Comparison of ENCODE assay signal across 26 cellular contexts in the genomic region with DNA sequence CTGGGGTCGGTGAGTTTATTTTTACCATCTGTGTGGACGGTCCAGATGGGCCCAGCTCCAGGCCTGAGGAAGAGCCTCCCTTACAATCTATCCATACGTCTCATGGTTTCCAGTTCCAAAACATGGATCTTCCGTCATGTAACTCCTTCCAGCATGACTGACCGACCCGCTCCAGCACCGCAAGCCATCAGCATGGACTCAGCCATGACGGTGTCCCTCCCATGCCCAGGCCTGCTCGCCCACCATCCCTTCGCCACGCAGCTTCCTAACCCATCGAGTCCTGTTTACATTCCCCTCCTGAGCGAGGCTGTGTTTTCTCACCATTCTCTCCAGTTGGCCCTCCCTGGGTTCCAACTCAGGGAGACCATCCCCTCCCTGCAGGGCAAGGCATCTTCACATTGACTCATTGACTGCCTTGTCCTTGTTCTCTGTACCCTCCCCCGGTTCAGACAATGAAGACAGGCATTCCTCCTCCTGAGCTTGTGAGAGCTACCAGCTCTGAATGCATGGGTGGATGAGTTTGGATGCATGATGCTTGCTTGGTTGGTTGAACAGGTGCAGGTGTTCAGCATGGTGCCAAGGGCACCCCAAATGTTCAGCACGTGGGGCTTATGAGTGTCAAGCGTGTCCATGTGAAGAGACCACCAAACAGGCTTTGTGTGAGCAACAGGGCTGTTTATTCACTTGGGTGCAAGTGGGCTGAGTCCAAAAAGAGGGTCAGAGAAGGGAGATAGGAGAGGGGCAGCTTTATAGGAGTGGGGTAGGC.
DNase-seq lines count a peak whose midpoint lies in the region; ATAC-seq, FAIRE-seq and TF ChIP-seq lines count a peak whose summit lies in the region.
"Had no signal": no experiment of that assay in that cellular context is flagged by ENCODE, and none has a peak within 500 bp of the region (broad histone marks: within the 10 kb centered on the region; RNA-seq: fewer than 3 reads in every experiment).

No MANE protein-coding gene starts in this region.

- POLR2A ChIA-PET in HepG2 (lab: Yijun Ruan, JAX) = no interaction called here

- H3K4me1 Mint-ChIP-seq in H9 (peaks cover 25% of the 10 kb centered on the region in 2 experiments), progenitor cell of endocrine pancreas (ENCODE audit: low read depth) (peaks cover 37% of the 10 kb centered on the region)
- H3K4me1 Mint-ChIP-seq: activated naive CD8-positive, alpha-beta T cell treated with anti-CD3 and anti-CD28 coated beads, Interleukin-2, amount 50 U/mL, for 24 hours; T-helper 17 cell had no signal

- H3K4me2 ChIP-seq in H9 (ENCODE audit: insufficient read depth, insufficient read length, low read length) (no peak overlapping the region), HepG2 (ENCODE audit: low read depth, low read length) (no peak overlapping the region)
- H3K4me2 ChIP-seq: BLaER1, SK-N-SH had no signal

- H3K79me2 ChIP-seq in H9 (ENCODE audit: insufficient read depth, low read length) (no peaks in the 10 kb centered on the region), HepG2 (ENCODE audit: insufficient read depth, low read length) (no peaks in the 10 kb centered on the region)

- H4K5ac ChIP-seq in H9 (ENCODE audit: insufficient read length, low read depth, low read length) = no peak overlapping the region

- no peak overlapping the region for H4K91ac ChIP-seq in H9 (ENCODE audit: insufficient read length, low read depth, low read length)

- peak overlapping the region in 1 of 3 experiments; percentile 71; a peak in 3 of 7 replicates for H3K27ac Mint-ChIP-seq in H9
- peak overlapping the region; percentile 96 for H3K27ac Mint-ChIP-seq in progenitor cell of endocrine pancreas
- H3K27ac Mint-ChIP-seq: activated CD8-positive, alpha-beta T cell treated with anti-CD3 and anti-CD28 coated beads for 36 hours; activated naive CD8-positive, alpha-beta T cell treated with anti-CD3 and anti-CD28 coated beads, Interleukin-2, amount 50 U/mL, for 24 hours; T-helper 17 cell had no signal

- no peak overlapping the region for H3K23ac ChIP-seq in H9 (ENCODE audit: insufficient read length, low read depth, low read length)

- no peak overlapping the region for H2BK5ac ChIP-seq in H9 (ENCODE audit: insufficient read length, low read length)

- H3K56ac ChIP-seq in H9 (ENCODE audit: insufficient read length, low read depth, low read length) = no peak overlapping the region

- H3K9ac ChIP-seq in H9 (ENCODE audit: extremely low read depth, insufficient read length, low read length) (no peak overlapping the region), HepG2 (ENCODE audit: insufficient read depth, low read depth, low read length) (no peak overlapping the region)
- H3K9ac ChIP-seq: BLaER1, SK-N-SH had no signal

- no peak overlapping the region for H3K18ac ChIP-seq in H9 (ENCODE audit: insufficient read length, low read depth, low read length)

- no peaks in the 10 kb centered on the region for H3K9me3 ChIP-seq in H9 (ENCODE audit: control insufficient read depth, low read depth, low read length)
- no peaks in the 10 kb centered on the region for H3K9me3 ChIP-seq in HepG2 (ENCODE audit: low read length)
- H3K9me3 ChIP-seq: BLaER1, SK-N-SH, tibial nerve had no signal

- peak; percentile 21 for DNase-seq in H9
- DNase-seq in ecto neural progenitor cell (ENCODE audit: low spot score) = peak; percentile 38
- no peak for DNase-seq in HepG2 (ENCODE audit: low spot score)
- DNase-seq in progenitor cell of endocrine pancreas (ENCODE audit: low spot score, unreplicated experiment) = no peak
- no peak for DNase-seq in NCI-H187 treated with DMSO at 0.1 percent for 48 hours (lab: John Stamatoyannopoulos, UW)
- DNase-seq in DMS153 treated with DMSO at 0.1 percent for 48 hours (lab: John Stamatoyannopoulos, UW; ENCODE audit: unreplicated experiment) = no peak
- DNase-seq in substantia nigra (lab: John Stamatoyannopoulos, UW) = no peak
- DNase-seq: activated CD8-positive, alpha-beta T cell treated with anti-CD3 and anti-CD28 coated beads for 36 hours; activated gamma-delta T cell treated with Interleukin-2 at 50 U/mL for 16 hours; activated naive CD8-positive, alpha-beta T cell treated with anti-CD3 and anti-CD28 coated beads, Interleukin-2, amount 50 U/mL, for 24 hours; activated T-cell treated with anti-CD3 and anti-CD28 coated beads for 4 hours; cerebellar nuclear complex; dorsolateral prefrontal cortex; HCEC 1CT; NCI-H1436; NCI-H82; occipital lobe; SK-N-SH; small intestine; stimulated activated CD4-positive, alpha-beta T cell treated with anti-CD3 and anti-CD28 coated beads, Interleukin-1b, Interleukin-23, amount 100 ng/mL, for 48 hours; stimulated activated CD8-positive, alpha-beta memory T cell treated with anti-CD3 and anti-CD28 coated beads, Interleukin-4, amount 100 ng/mL, for 48 hours; T-helper 17 cell had no signal

- H3K4me3 ChIP-seq in HepG2 (replicated peaks in 1 of 3; ENCODE audit: insufficient read depth in 1 of 3, low read depth in 2 of 3, low read length in 3 of 3) = no peak overlapping the region
- H3K4me3 ChIP-seq: BLaER1, dorsolateral prefrontal cortex, tibial nerve had no signal

- no peaks in the 10 kb centered on the region for H3K36me3 ChIP-seq in HepG2 (replicated peaks in 1 of 2; ENCODE audit: control insufficient read depth in 1 of 2, insufficient read depth in 2 of 2, low read length in 2 of 2)
- H3K36me3 ChIP-seq: BLaER1, tibial nerve had no signal

- no peaks in the 10 kb centered on the region for H4K20me1 ChIP-seq in H9 (ENCODE audit: control insufficient read depth, insufficient read depth, insufficient read length)
- H4K20me1 ChIP-seq in HepG2 (ENCODE audit: insufficient read depth, low read length) = no peaks in the 10 kb centered on the region
- H4K20me1 ChIP-seq: BLaER1 had no signal

- H3K4me3 Mint-ChIP-seq in H9 = no peak overlapping the region
- H3K4me3 Mint-ChIP-seq in progenitor cell of endocrine pancreas (ENCODE audit: low read depth) = no peak overlapping the region
- H3K4me3 Mint-ChIP-seq: activated CD8-positive, alpha-beta T cell treated with anti-CD3 and anti-CD28 coated beads for 36 hours; activated naive CD8-positive, alpha-beta T cell treated with anti-CD3 and anti-CD28 coated beads, Interleukin-2, amount 50 U/mL, for 24 hours; T-helper 17 cell had no signal

- CTCF ChIA-PET in HepG2 (lab: Yijun Ruan, JAX; ENCODE audit: low intra/inter-chr PET ratio, low total read pairs) = no interaction called here

- no peak for FAIRE-seq in HepG2 (lab: Jason Lieb, UNC)
- FAIRE-seq: GM18507, HTR-8/SVneo, small intestine had no signal

- H3K23me2 ChIP-seq in H9 (ENCODE audit: insufficient read length, low read depth, low read length, poor library complexity, severe bottlenecking) = no peaks in the 10 kb centered on the region

- no peak overlapping the region for H3K27ac ChIP-seq in H9 (ENCODE audit: insufficient read length, low read depth, low read length)
- H3K27ac ChIP-seq in HepG2 (ENCODE audit: extremely low read length, insufficient read depth, low read length) = no peak overlapping the region
- H3K27ac ChIP-seq in substantia nigra (ENCODE audit: low read depth, low read length, poor library complexity, severe bottlenecking) = no peak overlapping the region
- H3K27ac ChIP-seq: BLaER1, dorsolateral prefrontal cortex, tibial nerve had no signal

- TF ChIP-seq POLR2A in HepG2 (IDR thresholded peaks at IDR 0.05; ENCODE audit: insufficient read depth in 1 of 2, low read depth in 2 of 2, low read length in 2 of 2) = no peak

- H3K4me1 ChIP-seq in H9 (ENCODE audit: insufficient read depth, low read length) (peaks cover 3% of the 10 kb centered on the region; the same call in 1 of the 2 replicates), HepG2 (ENCODE audit: insufficient read depth, low read length) (no peaks in the 10 kb centered on the region)
- H3K4me1 ChIP-seq: BLaER1, tibial nerve had no signal

- H3K14ac ChIP-seq in H9 (ENCODE audit: insufficient read depth, low read length) = no peak overlapping the region

- in situ Hi-C loops in HepG2 (cut with HindIII; ENCODE audit: extremely low pct_ligation_motif_present, low pct_unique_long_range_greater_than_20kb) = no loop called here

- H2BK120ac ChIP-seq in H9 (ENCODE audit: low read depth, low read length, poor library complexity, severe bottlenecking) = no peak overlapping the region

- H3K27me3 ChIP-seq in H9 (ENCODE audit: insufficient read depth, low read length) (no peaks in the 10 kb centered on the region), HepG2 (ENCODE audit: control insufficient read depth in 1 of 2, insufficient read depth in 2 of 2, low read length in 2 of 2) (peaks cover 0 to 55% of the 10 kb centered on the region in 2 experiments; a peak in 3 of 5 replicates)
- H3K27me3 ChIP-seq: BLaER1, tibial nerve had no signal

- H3K27me3 Mint-ChIP-seq in H9 (ENCODE audit: low read depth) = no peaks in the 10 kb centered on the region; the same call in 1 of the 2 replicates
- H3K27me3 Mint-ChIP-seq in progenitor cell of endocrine pancreas = no peaks in the 10 kb centered on the region

- H3K36me3 Mint-ChIP-seq in H9 (ENCODE audit: insufficient read depth in 1 of 3, low read depth in 3 of 3) = peaks cover 2 to 5% (median 3%) of the 10 kb centered on the region in 3 experiments; a peak in 4 of 7 replicates
- peaks cover 11% of the 10 kb centered on the region for H3K36me3 Mint-ChIP-seq in progenitor cell of endocrine pancreas (ENCODE audit: insufficient read depth)

- no TSS peak for BruUV-seq in HepG2 (replicated peaks; lab: Mats Ljungman, UMichigan)

- no peak overlapping the region for H2AK5ac ChIP-seq in H9 (ENCODE audit: insufficient read length, low read length)

- H2AFZ ChIP-seq in H9 (ENCODE audit: low read length) = no peak overlapping the region
- H2AFZ ChIP-seq in HepG2 (ENCODE audit: low read length) = no peak overlapping the region

- intact Hi-C loops in HepG2 (cut with micrococcal nuclease; ENCODE audit: unreplicated experiment) = no loop called here

- no peak overlapping the region for H4K8ac ChIP-seq in H9 (replicated peaks; ENCODE audit: insufficient read length, low read depth, low read length)

- no peak; the same call in 2 of the 3 replicates for ATAC-seq in HepG2
- ATAC-seq: activated CD8-positive, alpha-beta T cell treated with anti-CD3 and anti-CD28 coated beads for 36 hours; activated naive CD8-positive, alpha-beta T cell treated with anti-CD3 and anti-CD28 coated beads, Interleukin-2, amount 50 U/mL, for 24 hours; T-helper 17 cell had no signal

- no peaks in the 10 kb centered on the region for H3K79me1 ChIP-seq in H9 (ENCODE audit: insufficient read depth, low read depth, low read length, poor library complexity, severe bottlenecking)

- no peak for TF ChIP-seq RAD21 in HepG2 (CRISPR knock-in tag; IDR thresholded peaks at IDR 0.05)

- H3K9me3 Mint-ChIP-seq in H9 = peaks cover 5 to 7% of the 10 kb centered on the region in 2 experiments; a peak in 2 of 5 replicates
- H3K9me3 Mint-ChIP-seq in progenitor cell of endocrine pancreas (ENCODE audit: low read depth) = peaks cover 22% of the 10 kb centered on the region
- H3K9me3 Mint-ChIP-seq: activated CD8-positive, alpha-beta T cell treated with anti-CD3 and anti-CD28 coated beads for 36 hours; activated naive CD8-positive, alpha-beta T cell treated with anti-CD3 and anti-CD28 coated beads, Interleukin-2, amount 50 U/mL, for 24 hours had no signal

- WGBS in H9 (ENCODE audit: extremely low coverage, insufficient read length, low lambda C conversion rate) = no CpG with 5 or more reads among the region's 16 CpGs
- 25% methylated on average over 16 of the region's 16 CpGs for WGBS in HepG2 (ENCODE audit: low lambda C conversion rate)

- TF ChIP-seq EP300 in HepG2 (IDR thresholded peaks at IDR 0.05; ENCODE audit: low read depth in 2 of 2, low read length in 2 of 2) (no peak), HepG2 (CRISPR knock-in tag; IDR thresholded peaks at IDR 0.05; ENCODE audit: borderline replicate concordance) (no peak)

- H3K4ac ChIP-seq in H9 (ENCODE audit: low read depth, low read length) = no peak overlapping the region

- TF ChIP-seq CTCF in H9 (conservative IDR thresholded peaks at IDR 0.05) = no peak
- TF ChIP-seq CTCF in HepG2 (CRISPR knock-in tag; IDR thresholded peaks at IDR 0.05) = no peak
- TF ChIP-seq CTCF in progenitor cell of endocrine pancreas (IDR thresholded peaks at IDR 0.05; ENCODE audit: unreplicated experiment) = no peak

- no peak overlapping the region for H2BK20ac ChIP-seq in H9 (ENCODE audit: low read depth, low read length, poor library complexity, severe bottlenecking)

- no peak overlapping the region for H2BK12ac ChIP-seq in H9 (ENCODE audit: insufficient read length, low read depth, low read length)

- no peak overlapping the region for H2BK15ac ChIP-seq in H9 (ENCODE audit: low read depth, low read length)

- H3T11ph ChIP-seq in H9 (ENCODE audit: low read length) = no peak overlapping the region

Comparison
In these comparisons a context has a peak if more than half of its experiments do, and no peak if none do; other contexts are left out.
1. DNase-seq: peak in H9 (single experiment) and ecto neural progenitor cell (single experiment); none in HepG2 (single experiment), progenitor cell of endocrine pancreas (single experiment), NCI-H187 treated with DMSO at 0.1 percent for 48 hours (single experiment), DMS153 treated with DMSO at 0.1 percent for 48 hours (single experiment) and substantia nigra (0 of 49).